1 cellular context compared by ENCODE assay signal in genomic region chr1:183808296-183809027, GRCh38.
A peak's percentile ranks its signal among the peaks of the same experiment; 100 is the strongest.
TF ChIP-seq lines count a peak whose summit lies in the region.

No MANE protein-coding gene starts in this region.

TF ChIP-seq in GM12878, 131 proteins besides CTCF, POLR2A, EP300 and RAD21 (continued from another document):
- TF ChIP-seq BCLAF1 (IDR thresholded peaks at IDR 0.05) (no peak), ZNF384 (IDR thresholded peaks at IDR 0.05; ENCODE audit: borderline replicate concordance, low read depth, low read length) (no peak), RUNX3 (IDR thresholded peaks at IDR 0.05; ENCODE audit: low read length) (peak; percentile 13; the same call in 1 of the 2 replicates), USF1 (IDR thresholded peaks at IDR 0.05; ENCODE audit: borderline replicate concordance, extremely low read length, insufficient read depth, low read depth, low read length) (no peak)
